ENCODE assay signal across 10 cellular contexts in the genomic region with DNA sequence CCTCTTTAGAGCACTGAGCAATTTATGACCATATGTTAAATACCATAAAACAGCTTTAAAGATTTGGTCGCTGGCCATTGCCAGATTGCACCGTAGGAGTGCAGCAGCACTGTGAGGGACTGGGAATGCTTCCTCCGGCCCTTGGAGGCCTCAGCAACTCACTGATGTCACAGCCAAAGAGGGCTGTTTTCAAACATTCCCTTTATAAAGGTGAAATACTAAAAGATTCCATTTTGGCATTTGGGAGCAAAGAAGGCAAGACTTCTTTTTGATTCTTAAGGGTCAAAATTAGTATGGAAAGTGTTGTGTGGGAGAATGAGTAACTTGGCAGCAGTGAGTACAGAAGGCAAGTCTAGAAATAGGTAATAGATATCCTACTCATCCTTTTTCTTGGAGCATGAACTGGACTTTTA.
DNase-seq lines count a peak whose midpoint lies in the region; ATAC-seq and TF ChIP-seq lines count a peak whose summit lies in the region.
"Had no signal": no experiment of that assay in that cellular context is flagged by ENCODE, and none has a peak within 500 bp of the region (broad histone marks: within the 10 kb centered on the region; RNA-seq: fewer than 3 reads in every experiment).

No MANE protein-coding gene starts in this region.

- H4K20me1 ChIP-seq in BLaER1 treated with 17β-estradiol and CSF1 and Interleukin-3, amounts not matched to agents 10 nM and 100 nM: no peaks in the 10 kb centered on the region

- H3K9me3 ChIP-seq in BLaER1 treated with 17β-estradiol and CSF1 and Interleukin-3, amounts not matched to agents 10 nM and 100 nM (replicated peaks in 1 of 11): peaks cover 11 to 35% (median 20%) of the 10 kb centered on the region in 11 experiments; a peak in 21 of 22 replicates
- no peaks in the 10 kb centered on the region for H3K9me3 ChIP-seq in colonic mucosa

- H3K27me3 ChIP-seq in BLaER1 treated with 17β-estradiol and CSF1 and Interleukin-3, amounts not matched to agents 10 nM and 100 nM: no peaks in the 10 kb centered on the region
- no peaks in the 10 kb centered on the region for H3K27me3 ChIP-seq in colonic mucosa

- peak overlapping the region; percentile 58 to 83 (median 74) for H3K4me2 ChIP-seq in BLaER1 treated with 17β-estradiol and CSF1 and Interleukin-3, amounts not matched to agents 10 nM and 100 nM

- intact Hi-C loops in colonic mucosa (cut with DNase I): no loop called here

- peaks cover 1% of the 10 kb centered on the region for H3K36me3 Mint-ChIP-seq in osteocyte (ENCODE audit: unreplicated experiment)

- H3K9me3 Mint-ChIP-seq in osteocyte (ENCODE audit: unreplicated experiment): peaks cover 9% of the 10 kb centered on the region

- no peak for TF ChIP-seq CTCF in colonic mucosa (IDR thresholded peaks at IDR 0.05)
- TF ChIP-seq CTCF in osteocyte (IDR thresholded peaks at IDR 0.05): no peak

- H3K27ac Mint-ChIP-seq in osteocyte (ENCODE audit: unreplicated experiment): peak overlapping the region; percentile 90

- H3K36me3 ChIP-seq in BLaER1 treated with 17β-estradiol and CSF1 and Interleukin-3, amounts not matched to agents 10 nM and 100 nM: peaks cover 0 to 20% (median 8%) of the 10 kb centered on the region in 11 experiments; a peak in 9 of 22 replicates
- no peaks in the 10 kb centered on the region for H3K36me3 ChIP-seq in colonic mucosa

- DNase-seq in NCI-H82 treated with DMSO at 0.1 percent for 48 hours (lab: John Stamatoyannopoulos, UW; ENCODE audit: unreplicated experiment): peak; percentile 43
- DNase-seq in colonic mucosa: no peak
- no peak for DNase-seq in osteocyte (ENCODE audit: extremely low spot score, unreplicated experiment)
- no peak for DNase-seq in NCI-H2107 (lab: John Stamatoyannopoulos, UW)
- DNase-seq: NCI-H1436 treated with DMSO at 0.1 percent for 48 hours had no signal

- peaks cover 62 to 93% (median 76%) of the 10 kb centered on the region in 10 experiments for H3K4me1 ChIP-seq in BLaER1 treated with 17β-estradiol and CSF1 and Interleukin-3, amounts not matched to agents 10 nM and 100 nM
- H3K4me1 ChIP-seq in colonic mucosa: peaks cover 6% of the 10 kb centered on the region

- no peak for ATAC-seq in HG03432 (IDR thresholded peaks at IDR 0.05; ENCODE audit: unreplicated experiment)
- no peak for ATAC-seq in GM21619 (IDR thresholded peaks at IDR 0.05; ENCODE audit: unreplicated experiment)
- ATAC-seq in HG02840 (IDR thresholded peaks at IDR 0.05; ENCODE audit: low FRiP score, unreplicated experiment): no peak

- H3K4me1 Mint-ChIP-seq in osteocyte (ENCODE audit: unreplicated experiment): peaks cover 42% of the 10 kb centered on the region

- no peak overlapping the region for H3K4me3 Mint-ChIP-seq in osteocyte (ENCODE audit: unreplicated experiment)

- H3K4me3 ChIP-seq in BLaER1 treated with 17β-estradiol and CSF1 and Interleukin-3, amounts not matched to agents 10 nM and 100 nM: no peak overlapping the region
- no peak overlapping the region for H3K4me3 ChIP-seq in colonic mucosa

- no peaks in the 10 kb centered on the region for H3K27me3 Mint-ChIP-seq in osteocyte (ENCODE audit: unreplicated experiment)
- H3K27me3 Mint-ChIP-seq: progenitor cell of endocrine pancreas had no signal

- H3K9ac ChIP-seq in BLaER1 treated with 17β-estradiol and CSF1 and Interleukin-3, amounts not matched to agents 10 nM and 100 nM: peak overlapping the region; percentile 58 to 84 (median 77); a peak in 21 of 22 replicates
- no peak overlapping the region for H3K9ac ChIP-seq in colonic mucosa (ENCODE audit: low read depth in 2 of 2, low read length in 2 of 2)

- peak overlapping the region; percentile 76 to 98 (median 93) for H3K27ac ChIP-seq in BLaER1 treated with 17β-estradiol and CSF1 and Interleukin-3, amounts not matched to agents 10 nM and 100 nM
- peak overlapping the region; percentile 13 for H3K27ac ChIP-seq in colonic mucosa

Comparison
In these comparisons a context has a peak if more than half of its experiments do, and no peak if none do; other contexts are left out.
1. H3K9ac ChIP-seq: peak in BLaER1 treated with 17β-estradiol and CSF1 and Interleukin-3, amounts not matched to agents 10 nM and 100 nM (11 of 11); none in colonic mucosa (0 of 2).